34 cellular contexts compared by ENCODE assay signal in the genomic region with DNA sequence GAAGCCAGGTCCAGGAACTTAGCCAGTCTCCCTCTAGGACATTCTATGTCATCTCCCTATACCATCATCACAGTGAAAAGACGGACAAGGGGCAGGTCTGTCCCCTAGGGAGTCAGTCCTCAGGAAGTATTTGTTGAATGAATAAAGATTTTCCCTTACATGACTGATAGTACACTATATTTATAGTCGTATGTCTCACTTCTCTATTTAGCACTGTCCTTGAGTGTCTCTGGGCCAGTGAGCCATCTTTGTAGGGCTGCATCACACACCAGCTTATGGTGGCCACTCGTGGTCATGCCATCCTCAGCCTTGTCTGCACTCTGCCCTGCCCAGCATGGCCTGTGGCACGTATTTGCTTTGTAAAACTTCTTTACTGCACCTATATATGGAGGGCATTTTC. TPM values are rescaled to one million over a fixed set of nuclear protein-coding genes. Genes with fewer than 3 reads are reported as not detected.
A peak's percentile ranks its signal among the peaks of the same experiment; 100 is the strongest.
DNase-seq lines count a peak whose midpoint lies in the region; ATAC-seq, FAIRE-seq and TF ChIP-seq lines count a peak whose summit lies in the region.
"Had no signal": no experiment of that assay in that cellular context is flagged by ENCODE, and none has a peak within 500 bp of the region (broad histone marks: within the 10 kb centered on the region; RNA-seq: fewer than 3 reads in every experiment).

No MANE protein-coding gene starts in this region.

- peaks cover 4 to 27% of the 10 kb centered on the region in 2 experiments for H3K27me3 ChIP-seq in HepG2 (ENCODE audit: control insufficient read depth in 1 of 2, insufficient read depth in 2 of 2, low read length in 2 of 2)
- H3K27me3 ChIP-seq in CD8-positive, alpha-beta T cell (ENCODE audit: insufficient read depth, low read length): no peaks in the 10 kb centered on the region
- H3K27me3 ChIP-seq: esophagus muscularis mucosa, stomach had no signal

- FAIRE-seq in HepG2 (lab: Jason Lieb, UNC): no peak
- FAIRE-seq: A549, endometrium, urothelium cell line had no signal

- no peaks in the 10 kb centered on the region for H3K9me3 Mint-ChIP-seq in activated naive CD4-positive, alpha-beta T cell treated with anti-CD3 and anti-CD28 coated beads, Interleukin-2, amount 10 ng/mL, durations not matched to agents 7 days and 5 days
- no peaks in the 10 kb centered on the region for H3K9me3 Mint-ChIP-seq in activated naive CD4-positive, alpha-beta T cell treated with anti-CD3 and anti-CD28 coated beads, Interleukin-2, amount 50 U/mL, for 72 hours
- H3K9me3 Mint-ChIP-seq in activated B cell treated with CpG ODN at 0.5 μM for 24 hours: no peaks in the 10 kb centered on the region
- H3K9me3 Mint-ChIP-seq in CD8-positive, alpha-beta T cell: no peaks in the 10 kb centered on the region
- H3K9me3 Mint-ChIP-seq: CD4-positive, alpha-beta memory T cell; IgD-negative memory B cell; T-helper 1 cell treated with Interleukin-12 subunit alpha and Interleukin-12 subunit beta and Interleukin-4 antibody, amounts not matched to agents 30 μg/mL and 1 μg/mL, for 36 hours had no signal

- no peak overlapping the region for H3K4me3 ChIP-seq in HepG2 (replicated peaks in 1 of 3; ENCODE audit: insufficient read depth in 1 of 3, low read depth in 2 of 3, low read length in 3 of 3)
- H3K4me3 ChIP-seq in CD8-positive, alpha-beta T cell (ENCODE audit: low read depth, low read length): no peak overlapping the region
- H3K4me3 ChIP-seq: A549, esophagus muscularis mucosa, psoas muscle, stomach had no signal

- peaks cover 31% of the 10 kb centered on the region for H3K36me3 Mint-ChIP-seq in activated naive CD4-positive, alpha-beta T cell treated with anti-CD3 and anti-CD28 coated beads, Interleukin-2, amount 10 ng/mL, durations not matched to agents 7 days and 5 days
- H3K36me3 Mint-ChIP-seq in activated naive CD4-positive, alpha-beta T cell treated with anti-CD3 and anti-CD28 coated beads, Interleukin-2, amount 50 U/mL, for 72 hours: peaks cover 8 to 19% of the 10 kb centered on the region in 2 donors
- H3K36me3 Mint-ChIP-seq in activated B cell treated with CpG ODN at 0.5 μM for 24 hours (ENCODE audit: low read depth): peaks cover 25% of the 10 kb centered on the region
- H3K36me3 Mint-ChIP-seq in CD8-positive, alpha-beta T cell: peaks cover 23% of the 10 kb centered on the region

- TF ChIP-seq EP300 in HepG2 (IDR thresholded peaks at IDR 0.05; ENCODE audit: low read depth in 2 of 2, low read length in 2 of 2): no peak
- TF ChIP-seq EP300 in HepG2 (CRISPR knock-in tag; IDR thresholded peaks at IDR 0.05; ENCODE audit: borderline replicate concordance): no peak

- no peak for DNase-seq in activated naive CD4-positive, alpha-beta T cell treated with anti-CD3 and anti-CD28 coated beads, Interleukin-2, amount 10 ng/mL, durations not matched to agents 7 days and 5 days
- DNase-seq in activated naive CD4-positive, alpha-beta T cell treated with anti-CD3 and anti-CD28 coated beads, Interleukin-2, amount 50 U/mL, for 72 hours (ENCODE audit: low spot score in 2 of 2): no peak
- DNase-seq in activated B cell treated with CpG ODN at 0.5 μM for 24 hours: no peak
- DNase-seq in NCI-H1417 treated with DMSO at 0.1 percent for 48 hours (lab: John Stamatoyannopoulos, UW): no peak
- DNase-seq in HepG2 (ENCODE audit: low spot score): no peak
- DNase-seq in CD8-positive, alpha-beta T cell: no peak
- DNase-seq: activated CD4-positive, alpha-beta T cell treated with anti-CD3 and anti-CD28 coated beads for 4 hours; activated T-cell treated with anti-CD3 and anti-CD28 coated beads, Interleukin-2, amount 50 U/mL, for 48 hours; CD4-positive, alpha-beta memory T cell; DMS 273 treated with DMSO at 0.1 percent for 48 hours; EL; foreskin fibroblast; islet precursor cell; left ventricle myocardium superior; NCI-H1105; NCI-H2029; NCI-H524 treated with DMSO at 0.1 percent for 48 hours; NK-92 treated with Interleukin-12 subunit alpha and Interleukin-12 subunit beta, amount 100 ng/mL, for 24 hours; nucleus accumbens; psoas muscle; Right ventricle myocardium superior; stimulated activated CD8-positive, alpha-beta memory T cell treated with anti-CD3 and anti-CD28 coated beads, Interleukin-4, amount 100 ng/mL, for 48 hours; stomach had no signal

- H3K4me1 ChIP-seq in HepG2 (ENCODE audit: insufficient read depth, low read length): no peaks in the 10 kb centered on the region
- peaks cover 23% of the 10 kb centered on the region for H3K4me1 ChIP-seq in CD8-positive, alpha-beta T cell (ENCODE audit: insufficient read depth, low read length)
- H3K4me1 ChIP-seq: A549, psoas muscle had no signal

- no peak for TF ChIP-seq RAD21 in HepG2 (CRISPR knock-in tag; IDR thresholded peaks at IDR 0.05)

- no peaks in the 10 kb centered on the region for H3K79me2 ChIP-seq in HepG2 (ENCODE audit: insufficient read depth, low read length)

- TF ChIP-seq CTCF in activated B cell treated with CpG ODN at 0.5 μM for 24 hours (IDR thresholded peaks at IDR 0.05) (no peak), HepG2 (CRISPR knock-in tag; IDR thresholded peaks at IDR 0.05) (no peak)
- TF ChIP-seq CTCF in CD8-positive, alpha-beta T cell (IDR thresholded peaks at IDR 0.05): no peak

- H3K36me3 ChIP-seq in HepG2 (replicated peaks in 1 of 2; ENCODE audit: control insufficient read depth in 1 of 2, insufficient read depth in 2 of 2, low read length in 2 of 2): no peaks in the 10 kb centered on the region
- no peaks in the 10 kb centered on the region for H3K36me3 ChIP-seq in CD8-positive, alpha-beta T cell (ENCODE audit: insufficient read depth, low read length)

- peaks cover 38% of the 10 kb centered on the region for H3K4me1 Mint-ChIP-seq in activated naive CD4-positive, alpha-beta T cell treated with anti-CD3 and anti-CD28 coated beads, Interleukin-2, amount 10 ng/mL, durations not matched to agents 7 days and 5 days
- peaks cover 82% of the 10 kb centered on the region for H3K4me1 Mint-ChIP-seq in activated B cell treated with CpG ODN at 0.5 μM for 24 hours
- peaks cover 36% of the 10 kb centered on the region for H3K4me1 Mint-ChIP-seq in CD8-positive, alpha-beta T cell (ENCODE audit: low read depth)

- no peaks in the 10 kb centered on the region for H3K27me3 Mint-ChIP-seq in activated naive CD4-positive, alpha-beta T cell treated with anti-CD3 and anti-CD28 coated beads, Interleukin-2, amount 10 ng/mL, durations not matched to agents 7 days and 5 days
- H3K27me3 Mint-ChIP-seq in activated B cell treated with CpG ODN at 0.5 μM for 24 hours: no peaks in the 10 kb centered on the region
- H3K27me3 Mint-ChIP-seq in CD8-positive, alpha-beta T cell (ENCODE audit: low read depth): no peaks in the 10 kb centered on the region
- H3K27me3 Mint-ChIP-seq: CD4-positive, alpha-beta memory T cell had no signal

- no peak overlapping the region for H3K9ac ChIP-seq in HepG2 (ENCODE audit: insufficient read depth, low read depth, low read length)

- no peak overlapping the region for H3K4me2 ChIP-seq in HepG2 (ENCODE audit: low read depth, low read length)
- H3K4me2 ChIP-seq: A549 had no signal

- no peak for ATAC-seq in activated naive CD4-positive, alpha-beta T cell treated with anti-CD3 and anti-CD28 coated beads, Interleukin-2, amount 50 U/mL, for 72 hours
- ATAC-seq in HG03378 (IDR thresholded peaks at IDR 0.05; ENCODE audit: unreplicated experiment) (peak; percentile 41), activated B cell treated with CpG ODN at 0.5 μM for 24 hours (ENCODE audit: low read depth) (peak; percentile 58), GM21723 (IDR thresholded peaks at IDR 0.05; ENCODE audit: unreplicated experiment) (no peak), HepG2 (no peak)
- no peak for ATAC-seq in CD8-positive, alpha-beta T cell
- ATAC-seq: A549, HCT116, left ventricle myocardium superior, psoas muscle, sciatic nerve, SK-N-SH treated with all-trans-retinoic acid at 6 μM for 48 hours had no signal

- no TSS peak for BruUV-seq in HepG2 (replicated peaks; lab: Mats Ljungman, UMichigan)

- peak overlapping the region; percentile 60 for H3K27ac Mint-ChIP-seq in activated naive CD4-positive, alpha-beta T cell treated with anti-CD3 and anti-CD28 coated beads, Interleukin-2, amount 10 ng/mL, durations not matched to agents 7 days and 5 days
- no peak overlapping the region for H3K27ac Mint-ChIP-seq in activated naive CD4-positive, alpha-beta T cell treated with anti-CD3 and anti-CD28 coated beads, Interleukin-2, amount 50 U/mL, for 72 hours
- H3K27ac Mint-ChIP-seq in activated B cell treated with CpG ODN at 0.5 μM for 24 hours: peak overlapping the region; percentile 69
- H3K27ac Mint-ChIP-seq in CD8-positive, alpha-beta T cell: no peak overlapping the region
- H3K27ac Mint-ChIP-seq: T-helper 1 cell treated with Interleukin-12 subunit alpha and Interleukin-12 subunit beta and Interleukin-4 antibody, amounts not matched to agents 30 μg/mL and 1 μg/mL, for 36 hours had no signal

- POLR2A ChIA-PET in activated B cell treated with CpG ODN at 0.5 μM for 24 hours (lab: Charles Lee) (interaction anchor here (0.7 to 2.1 kb wide), 4 partner anchors 9 to 40 kb away, joined by 3 to 9 read pairs (median 6); a partner anchor contains a TSS), HepG2 (lab: Yijun Ruan, JAX) (no interaction called here)
- POLR2A ChIA-PET in CD8-positive, alpha-beta T cell (lab: Charles Lee): no interaction called here

- H3K27ac ChIP-seq in HepG2 (ENCODE audit: extremely low read length, insufficient read depth, low read length): no peak overlapping the region
- no peak overlapping the region for H3K27ac ChIP-seq in CD8-positive, alpha-beta T cell (ENCODE audit: low read depth, low read length)
- H3K27ac ChIP-seq: A549, esophagus muscularis mucosa, psoas muscle, stomach had no signal

- intact Hi-C loops in activated B cell treated with CpG ODN at 0.5 μM for 24 hours (cut with micrococcal nuclease) (loop anchor here (1.0 kb wide), 1 partner anchor 10 kb away; no protein-coding TSS in a partner anchor), HepG2 (cut with micrococcal nuclease; ENCODE audit: unreplicated experiment) (no loop called here)
- intact Hi-C loops in CD8-positive, alpha-beta T cell (cut with DNase I, micrococcal nuclease): no loop called here

- H4K20me1 ChIP-seq in HepG2 (ENCODE audit: insufficient read depth, low read length): no peaks in the 10 kb centered on the region

- in situ Hi-C loops in HepG2 (cut with HindIII; ENCODE audit: extremely low pct_ligation_motif_present, low pct_unique_long_range_greater_than_20kb): no loop called here

- WGBS in HepG2 (ENCODE audit: low lambda C conversion rate): 3% methylated on average over 4 of the region's 4 CpGs

- no peak for TF ChIP-seq POLR2A in HepG2 (IDR thresholded peaks at IDR 0.05; ENCODE audit: insufficient read depth in 1 of 2, low read depth in 2 of 2, low read length in 2 of 2)

- H2AFZ ChIP-seq in HepG2 (ENCODE audit: low read length): no peak overlapping the region

- CTCF ChIA-PET in activated naive CD4-positive, alpha-beta T cell treated with anti-CD3 and anti-CD28 coated beads, Interleukin-2, amount 10 ng/mL, durations not matched to agents 7 days and 5 days (lab: Charles Lee): interaction anchor here (0.5 to 1.0 kb wide), 3 partner anchors 9 to 217 kb away, joined by 3 to 4 read pairs (median 4); no protein-coding TSS in a partner anchor
- CTCF ChIA-PET in activated B cell treated with CpG ODN at 0.5 μM for 24 hours (lab: Charles Lee): interaction anchor here (0.8 kb wide), 1 partner anchor 9 kb away, joined by 3 read pairs; no protein-coding TSS in a partner anchor
- CTCF ChIA-PET in HepG2 (lab: Yijun Ruan, JAX; ENCODE audit: low intra/inter-chr PET ratio, low total read pairs): no interaction called here
- CTCF ChIA-PET in CD8-positive, alpha-beta T cell (lab: Charles Lee): no interaction called here

- no peak overlapping the region for H3K4me3 Mint-ChIP-seq in activated naive CD4-positive, alpha-beta T cell treated with anti-CD3 and anti-CD28 coated beads, Interleukin-2, amount 10 ng/mL, durations not matched to agents 7 days and 5 days
- peak overlapping the region; percentile 24 for H3K4me3 Mint-ChIP-seq in activated B cell treated with CpG ODN at 0.5 μM for 24 hours
- no peak overlapping the region for H3K4me3 Mint-ChIP-seq in CD8-positive, alpha-beta T cell
- H3K4me3 Mint-ChIP-seq: CD4-positive, alpha-beta memory T cell; T-helper 1 cell treated with Interleukin-12 subunit alpha and Interleukin-12 subunit beta and Interleukin-4 antibody, amounts not matched to agents 30 μg/mL and 1 μg/mL, for 36 hours had no signal

- H3K9me3 ChIP-seq in HepG2 (ENCODE audit: low read length): no peaks in the 10 kb centered on the region
- H3K9me3 ChIP-seq in CD8-positive, alpha-beta T cell (ENCODE audit: low read length): no peaks in the 10 kb centered on the region
- H3K9me3 ChIP-seq: A549, esophagus muscularis mucosa, psoas muscle, stomach had no signal

RNA-seq across cellular contexts. Expression of gene PTPN18, which starts 25.8 kb away (rescaled TPM):
- 10 to 100 TPM; 28.3 to 62.1 TPM for total RNA-seq in activated naive CD4-positive, alpha-beta T cell treated with anti-CD3 and anti-CD28 coated beads, Interleukin-2, amount 50 U/mL, for 72 hours
- total RNA-seq in activated B cell treated with CpG ODN at 0.5 μM for 24 hours: 77.7 and 79.2 TPM in 2 replicates
- total RNA-seq in HepG2 (2016; rRNA removed; fragmentation: Illumina TruSeq; extraction: Trizol): 10.8 and 14.8 TPM in 2 replicates
- total RNA-seq in HepG2 (2016; cell fraction: cytosol; rRNA removed; fragmentation: Illumina TruSeq; extraction: Trizol; ENCODE audit: low read depth): 8.0 and 13.0 TPM in 2 replicates
- total RNA-seq in HepG2 (2016; cell fraction: insoluble cytoplasmic fraction; rRNA removed; fragmentation: Illumina TruSeq; extraction: Trizol): 7.6 and 15.8 TPM in 2 replicates
- 16.2 and 20.0 TPM in 2 replicates for total RNA-seq in HepG2 (2016; cell fraction: membrane; rRNA removed; fragmentation: Illumina TruSeq; extraction: Trizol)
- total RNA-seq in HepG2 (2016; cell fraction: nucleus; rRNA removed; fragmentation: Illumina TruSeq; extraction: Trizol): 20.9 and 28.1 TPM in 2 replicates
- polyA plus RNA-seq in HepG2 (2011; rRNA removed): 39.5 and 39.6 TPM in 2 replicates
- 19.5 and 25.1 TPM in 2 replicates for polyA plus RNA-seq in HepG2 (2011; cell fraction: cytosol; rRNA removed)
- 126 and 152 TPM in 2 replicates for polyA plus RNA-seq in HepG2 (2011; cell fraction: nucleus; rRNA removed)
- polyA plus RNA-seq in HepG2 (2012): 18.3 and 19.5 TPM in 2 replicates
- 10.6 and 15.8 TPM in 2 replicates for polyA plus RNA-seq in HepG2 (2016; cell fraction: cytosol; fragmentation: Illumina TruSeq; extraction: Trizol; ENCODE audit: low read depth)
- 14.2 and 24.0 TPM in 2 replicates for polyA plus RNA-seq in HepG2 (2016; cell fraction: insoluble cytoplasmic fraction; fragmentation: Illumina TruSeq; extraction: Trizol; ENCODE audit: low read depth)
- 22.4 and 27.8 TPM in 2 replicates for polyA plus RNA-seq in HepG2 (2016; cell fraction: membrane; fragmentation: Illumina TruSeq; extraction: Trizol; ENCODE audit: low read depth)
- 91.6 and 101 TPM in 2 replicates for polyA plus RNA-seq in HepG2 (2016; cell fraction: nucleus; fragmentation: Illumina TruSeq; extraction: Trizol; ENCODE audit: insufficient read depth, low read depth)
- 47.1 and 49.5 TPM in 2 replicates for polyA minus RNA-seq in HepG2 (2011; rRNA and poly(A)+ RNA removed; ENCODE audit: low replicate concordance)
- polyA minus RNA-seq in HepG2 (2011; cell fraction: cytosol; rRNA and poly(A)+ RNA removed): 13.8 and 15.2 TPM in 2 replicates
- 62.4 and 69.0 TPM in 2 replicates for polyA minus RNA-seq in HepG2 (2011; cell fraction: nucleus; rRNA and poly(A)+ RNA removed)
- 10 to 100 TPM; 18.1 to 20.6 TPM for total RNA-seq in CD8-positive, alpha-beta T cell

RNA-seq across cellular contexts. Expression of gene IMP4, which starts 38.9 kb away (rescaled TPM):
- 100 to 1,000 TPM in 1 of 2 donors, 10 to 100 TPM in 1; 91.0 to 106 TPM for total RNA-seq in activated naive CD4-positive, alpha-beta T cell treated with anti-CD3 and anti-CD28 coated beads, Interleukin-2, amount 50 U/mL, for 72 hours
- 121 and 140 TPM in 2 replicates for total RNA-seq in activated B cell treated with CpG ODN at 0.5 μM for 24 hours
- 142 and 153 TPM in 2 replicates for total RNA-seq in HepG2 (2016; rRNA removed; fragmentation: Illumina TruSeq; extraction: Trizol)
- 85.2 and 85.6 TPM in 2 replicates for total RNA-seq in HepG2 (2016; cell fraction: cytosol; rRNA removed; fragmentation: Illumina TruSeq; extraction: Trizol; ENCODE audit: low read depth)
- 148 and 152 TPM in 2 replicates for total RNA-seq in HepG2 (2016; cell fraction: insoluble cytoplasmic fraction; rRNA removed; fragmentation: Illumina TruSeq; extraction: Trizol)
- total RNA-seq in HepG2 (2016; cell fraction: membrane; rRNA removed; fragmentation: Illumina TruSeq; extraction: Trizol): 114 and 119 TPM in 2 replicates
- total RNA-seq in HepG2 (2016; cell fraction: nucleus; rRNA removed; fragmentation: Illumina TruSeq; extraction: Trizol): 83.0 and 87.0 TPM in 2 replicates
- polyA plus RNA-seq in HepG2 (2011; rRNA removed): 158 and 167 TPM in 2 replicates
- polyA plus RNA-seq in HepG2 (2011; cell fraction: cytosol; rRNA removed): 161 and 264 TPM in 2 replicates
- 321 and 379 TPM in 2 replicates for polyA plus RNA-seq in HepG2 (2011; cell fraction: nucleus; rRNA removed)
- polyA plus RNA-seq in HepG2 (2012): 91.4 and 129 TPM in 2 replicates
- polyA plus RNA-seq in HepG2 (2016; cell fraction: cytosol; fragmentation: Illumina TruSeq; extraction: Trizol; ENCODE audit: low read depth): 122 and 142 TPM in 2 replicates
- 167 and 186 TPM in 2 replicates for polyA plus RNA-seq in HepG2 (2016; cell fraction: insoluble cytoplasmic fraction; fragmentation: Illumina TruSeq; extraction: Trizol; ENCODE audit: low read depth)
- 126 and 131 TPM in 2 replicates for polyA plus RNA-seq in HepG2 (2016; cell fraction: membrane; fragmentation: Illumina TruSeq; extraction: Trizol; ENCODE audit: low read depth)
- polyA plus RNA-seq in HepG2 (2016; cell fraction: nucleus; fragmentation: Illumina TruSeq; extraction: Trizol; ENCODE audit: insufficient read depth, low read depth): 177 and 185 TPM in 2 replicates
- 143 and 197 TPM in 2 replicates for polyA minus RNA-seq in HepG2 (2011; rRNA and poly(A)+ RNA removed; ENCODE audit: low replicate concordance)
- polyA minus RNA-seq in HepG2 (2011; cell fraction: cytosol; rRNA and poly(A)+ RNA removed): 41.3 and 41.8 TPM in 2 replicates
- polyA minus RNA-seq in HepG2 (2011; cell fraction: nucleus; rRNA and poly(A)+ RNA removed): 91.3 and 103 TPM in 2 replicates
- 100 to 1,000 TPM; 108 to 120 TPM for total RNA-seq in CD8-positive, alpha-beta T cell

Comparison
In these comparisons a context has a peak if more than half of its experiments do, and no peak if none do; other contexts are left out.
1. H3K27ac Mint-ChIP-seq: peak in activated naive CD4-positive, alpha-beta T cell treated with anti-CD3 and anti-CD28 coated beads, Interleukin-2, amount 10 ng/mL, durations not matched to agents 7 days and 5 days (single experiment) and activated B cell treated with CpG ODN at 0.5 μM for 24 hours (single experiment); none in activated naive CD4-positive, alpha-beta T cell treated with anti-CD3 and anti-CD28 coated beads, Interleukin-2, amount 50 U/mL, for 72 hours (0 of 2) and CD8-positive, alpha-beta T cell (single experiment).
2. ATAC-seq: peak in HG03378 (single experiment) and activated B cell treated with CpG ODN at 0.5 μM for 24 hours (single experiment); none in activated naive CD4-positive, alpha-beta T cell treated with anti-CD3 and anti-CD28 coated beads, Interleukin-2, amount 50 U/mL, for 72 hours (0 of 2), GM21723 (single experiment), HepG2 (single experiment) and CD8-positive, alpha-beta T cell (single experiment).
3. CTCF ChIA-PET loops: an anchor here in activated naive CD4-positive, alpha-beta T cell treated with anti-CD3 and anti-CD28 coated beads, Interleukin-2, amount 10 ng/mL, durations not matched to agents 7 days and 5 days (0.5 to 1.0 kb wide) and activated B cell treated with CpG ODN at 0.5 μM for 24 hours (0.8 kb wide); none called in HepG2 and CD8-positive, alpha-beta T cell.